19 cellular contexts compared by ENCODE assay signal in genomic region chr7:112390167-112390566, GRCh38.
"Had no signal": no experiment of that assay in that cellular context is flagged by ENCODE, and none has a peak within 500 bp of the region (broad histone marks: within the 10 kb centered on the region; RNA-seq: fewer than 3 reads in every experiment).

No MANE protein-coding gene starts in this region.

- H3K27me3 ChIP-seq: ascending aorta, gastrocnemius medialis, heart right ventricle, transverse colon had no signal

- H3K27me3 Mint-ChIP-seq: progenitor cell of endocrine pancreas had no signal

- H3K36me3 ChIP-seq: ascending aorta, gastrocnemius medialis, heart right ventricle, transverse colon had no signal

- H3K9me3 ChIP-seq: ascending aorta, gastrocnemius medialis, heart right ventricle, transverse colon had no signal

- H3K27ac Mint-ChIP-seq: activated T-helper 1 cell treated with anti-CD3 and anti-CD28 coated beads, Interleukin-12 subunit alpha, Interleukin-12 subunit beta, Interleukin-2, Interleukin-4 antibody, amounts not matched to agents 30 ng/mL and 10 ng/mL and 1 ng/mL, durations not matched to agents 14 hours and 24 hours and 36 hours had no signal

- H3K9me3 Mint-ChIP-seq: activated T-helper 1 cell treated with anti-CD3 and anti-CD28 coated beads, Interleukin-12 subunit alpha, Interleukin-12 subunit beta, Interleukin-2, Interleukin-4 antibody, amounts not matched to agents 30 ng/mL and 10 ng/mL and 1 ng/mL, durations not matched to agents 14 hours and 24 hours and 36 hours had no signal

- DNase-seq: activated CD4-positive, alpha-beta T cell treated with anti-CD3 and anti-CD28 coated beads, Interleukin-2, amount 50 U/mL, for 1 hour; activated CD8-positive, alpha-beta memory T cell treated with anti-CD3 and anti-CD28 coated beads for 24 hours; activated naive CD4-positive, alpha-beta T cell; gastrocnemius medialis; heart right ventricle; islet precursor cell; midbrain; nucleus accumbens; right cardiac atrium; small intestine; stimulated activated CD4-positive, alpha-beta T cell treated with anti-CD3 and anti-CD28 coated beads, Interleukin-4, amount 100 ng/mL, for 4 hours; stimulated activated CD8-positive, alpha-beta memory T cell treated with anti-CD3 and anti-CD28 coated beads, Interleukin-4, amount 100 ng/mL, for 48 hours; stimulated activated naive CD8-positive, alpha-beta T cell treated with anti-CD3 and anti-CD28 coated beads, Interleukin-15, Interleukin-2, amounts not matched to agents 100 U/mL and 50 U/mL, for 24 hours; T-helper 9 cell; transverse colon had no signal

- ATAC-seq: activated CD4-positive, CD25-positive, alpha-beta regulatory T cell treated with anti-CD3 and anti-CD28 coated beads, Interleukin-2, amount 50 U/mL, for 24 hours; stimulated activated naive CD8-positive, alpha-beta T cell treated with anti-CD3 and anti-CD28 coated beads, Interleukin-15, Interleukin-2, amounts not matched to agents 100 U/mL and 50 U/mL, for 24 hours had no signal

- FAIRE-seq: small intestine had no signal
